ENCODE assay signal across 8 cellular contexts in the genomic region with DNA sequence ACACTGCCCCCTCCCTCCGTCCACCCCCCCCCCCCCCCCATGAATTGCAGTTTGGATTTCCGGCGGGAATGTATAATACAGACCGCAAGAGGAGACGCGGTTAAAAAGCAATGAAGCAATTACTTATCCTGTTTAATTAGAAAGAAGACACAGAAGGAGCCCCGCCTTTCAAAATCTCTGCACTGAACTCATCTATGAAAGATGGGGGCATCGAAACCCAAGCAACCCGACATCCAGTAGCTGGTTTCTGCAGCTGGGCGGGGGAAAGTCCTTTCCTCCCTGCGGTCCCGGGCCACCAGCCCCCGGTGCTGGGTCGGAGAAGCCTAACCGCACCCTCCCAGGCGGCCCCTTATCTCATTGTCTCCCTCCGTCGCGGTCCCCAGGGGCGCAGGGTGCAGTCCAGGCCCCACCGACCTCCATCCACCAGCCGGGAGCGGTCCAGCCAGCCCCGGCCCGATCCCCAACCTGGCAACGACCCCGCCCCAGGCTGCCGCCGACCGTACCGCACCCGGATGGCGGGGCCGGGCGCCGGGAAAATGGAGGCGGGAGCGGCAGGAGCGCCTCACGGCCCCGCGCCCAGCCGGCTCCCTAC. TPM values are rescaled to one million over a fixed set of nuclear protein-coding genes. Genes with fewer than 3 reads are reported as not detected.
DNase-seq lines count a peak whose midpoint lies in the region; ATAC-seq and TF ChIP-seq lines count a peak whose summit lies in the region.

No MANE protein-coding gene starts in this region.

- H3K27me3 ChIP-seq in liver (ENCODE audit: control insufficient read depth in 4 of 4, insufficient read depth in 4 of 4, low read length in 3 of 4) = no peaks in the 10 kb centered on the region

- H3K27ac ChIP-seq in caudate nucleus (ENCODE audit: low read depth, low read length) (peak overlapping the region; percentile 74), liver (ENCODE audit: low read depth in 1 of 2, low read length in 2 of 2) (peak overlapping the region; percentile 93 to 98)

- ATAC-seq in HG03196 (IDR thresholded peaks at IDR 0.05; ENCODE audit: unreplicated experiment) = peak; percentile 38

- peak overlapping the region; percentile 65 to 85 for H3K9ac ChIP-seq in liver (ENCODE audit: low read depth in 1 of 2, low read length in 2 of 2)

- H3K9me3 ChIP-seq in liver (ENCODE audit: control insufficient read depth in 4 of 4, low read length in 3 of 4) = no peaks in the 10 kb centered on the region

- no peak for TF ChIP-seq RAD21 in liver (IDR thresholded peaks at IDR 0.05)

- peak overlapping the region; percentile 85 to 100 (median 99) for H3K4me3 ChIP-seq in liver (ENCODE audit: low read depth in 1 of 3, low read length in 3 of 3)

- peaks cover 2 to 32% (median 26%) of the 10 kb centered on the region in 4 donors for H3K4me1 ChIP-seq in liver (ENCODE audit: control insufficient read depth in 4 of 4, insufficient read depth in 4 of 4, low read length in 3 of 4)

- no peaks in the 10 kb centered on the region for H3K36me3 ChIP-seq in liver (ENCODE audit: control insufficient read depth in 4 of 4, insufficient read depth in 3 of 4, low read depth in 1 of 4, low read length in 3 of 4)

- under 1% methylated on average over 43 of the region's 43 CpGs for WGBS in liver

- no peak for TF ChIP-seq CTCF in liver (IDR thresholded peaks at IDR 0.05; ENCODE audit: low read depth, low read length, missing input control)

- DNase-seq in NCI-H1694 (lab: John Stamatoyannopoulos, UW) (peak; percentile 6), NCI-H1694 treated with DMSO at 0.1 percent for 48 hours (lab: John Stamatoyannopoulos, UW) (no peak), T-helper 2 cell (peak; percentile 15 to 71 (median 17)), caudate nucleus (lab: John Stamatoyannopoulos, UW) (peak in 21 of 61 donors; percentile 4 to 80 (median 44)), OCI-M2 (lab: John Stamatoyannopoulos, UW; ENCODE audit: unreplicated experiment) (no peak)
- DNase-seq in stimulated activated CD8-positive, alpha-beta memory T cell treated with anti-CD3 and anti-CD28 coated beads, Interleukin-12 subunit alpha, Interleukin-12 subunit beta, amount 100 ng/mL, for 4 hours (ENCODE audit: low read depth) = peak; percentile 6

TF ChIP-seq in liver, 16 proteins besides CTCF, POLR2A, EP300 and RAD21:
- TF ChIP-seq NR2F2 (IDR thresholded peaks at IDR 0.05) (no peak), JUND (IDR thresholded peaks at IDR 0.05) (no peak), GABPA (IDR thresholded peaks at IDR 0.05 in 1 of 2, conservative IDR thresholded peaks at IDR 0.05 in 1 of 2) (no peak), TAF1 (conservative IDR thresholded peaks at IDR 0.05) (no peak), RXRA (IDR thresholded peaks at IDR 0.05) (no peak), YY1 (IDR thresholded peaks at IDR 0.05) (no peak), HNF4G (IDR thresholded peaks at IDR 0.05) (no peak), FOXA2 (IDR thresholded peaks at IDR 0.05) (no peak), MAX (IDR thresholded peaks at IDR 0.05) (no peak), ATF3 (IDR thresholded peaks at IDR 0.05) (no peak), SP1 (IDR thresholded peaks at IDR 0.05) (no peak), HNF4A (conservative IDR thresholded peaks at IDR 0.05) (no peak), FOXA1 (IDR thresholded peaks at IDR 0.05) (no peak), ZBTB33 (IDR thresholded peaks at IDR 0.05) (no peak)
- TF ChIP-seq, protein P1, sequence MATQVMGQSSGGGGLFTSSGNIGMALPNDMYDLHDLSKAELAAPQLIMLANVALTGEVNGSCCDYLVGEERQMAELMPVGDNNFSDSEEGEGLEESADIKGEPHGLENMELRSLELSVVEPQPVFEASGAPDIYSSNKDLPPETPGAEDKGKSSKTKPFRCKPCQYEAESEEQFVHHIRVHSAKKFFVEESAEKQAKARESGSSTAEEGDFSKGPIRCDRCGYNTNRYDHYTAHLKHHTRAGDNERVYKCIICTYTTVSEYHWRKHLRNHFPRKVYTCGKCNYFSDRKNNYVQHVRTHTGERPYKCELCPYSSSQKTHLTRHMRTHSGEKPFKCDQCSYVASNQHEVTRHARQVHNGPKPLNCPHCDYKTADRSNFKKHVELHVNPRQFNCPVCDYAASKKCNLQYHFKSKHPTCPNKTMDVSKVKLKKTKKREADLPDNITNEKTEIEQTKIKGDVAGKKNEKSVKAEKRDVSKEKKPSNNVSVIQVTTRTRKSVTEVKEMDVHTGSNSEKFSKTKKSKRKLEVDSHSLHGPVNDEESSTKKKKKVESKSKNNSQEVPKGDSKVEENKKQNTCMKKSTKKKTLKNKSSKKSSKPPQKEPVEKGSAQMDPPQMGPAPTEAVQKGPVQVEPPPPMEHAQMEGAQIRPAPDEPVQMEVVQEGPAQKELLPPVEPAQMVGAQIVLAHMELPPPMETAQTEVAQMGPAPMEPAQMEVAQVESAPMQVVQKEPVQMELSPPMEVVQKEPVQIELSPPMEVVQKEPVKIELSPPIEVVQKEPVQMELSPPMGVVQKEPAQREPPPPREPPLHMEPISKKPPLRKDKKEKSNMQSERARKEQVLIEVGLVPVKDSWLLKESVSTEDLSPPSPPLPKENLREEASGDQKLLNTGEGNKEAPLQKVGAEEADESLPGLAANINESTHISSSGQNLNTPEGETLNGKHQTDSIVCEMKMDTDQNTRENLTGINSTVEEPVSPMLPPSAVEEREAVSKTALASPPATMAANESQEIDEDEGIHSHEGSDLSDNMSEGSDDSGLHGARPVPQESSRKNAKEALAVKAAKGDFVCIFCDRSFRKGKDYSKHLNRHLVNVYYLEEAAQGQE (IDR thresholded peaks at IDR 0.05) = no peak

RNA-seq across cellular contexts. Expression of gene RAPH1, which starts 0.5 kb away (rescaled TPM):
- total RNA-seq in liver = 10 to 100 TPM; 22.6 to 83.1 TPM
- polyA plus RNA-seq in liver = 10 to 100 TPM in 1 of 2 donors, 1 to 10 TPM in 1; 7.0 to 16.2 TPM

Comparison
In these comparisons a context has a peak if more than half of its experiments do, and no peak if none do; other contexts are left out.
1. DNase-seq: peak in NCI-H1694 (single experiment), T-helper 2 cell (5 of 5) and stimulated activated CD8-positive, alpha-beta memory T cell treated with anti-CD3 and anti-CD28 coated beads, Interleukin-12 subunit alpha, Interleukin-12 subunit beta, amount 100 ng/mL, for 4 hours (single experiment); none in NCI-H1694 treated with DMSO at 0.1 percent for 48 hours (single experiment) and OCI-M2 (single experiment).